ENCODE assay signal across 16 cellular contexts in genomic region chr6:39834278-39834677, GRCh38. TPM values are rescaled to one million over a fixed set of nuclear protein-coding genes. Genes with fewer than 3 reads are reported as not detected.
"Had no signal": no experiment of that assay in that cellular context is flagged by ENCODE, and none has a peak within 500 bp of the region (broad histone marks: within the 10 kb centered on the region; RNA-seq: fewer than 3 reads in every experiment).

No MANE protein-coding gene starts in this region.

- FAIRE-seq: urothelium cell line had no signal

- H3K4me2 ChIP-seq: hepatocyte, SK-N-SH had no signal

- H3K27me3 ChIP-seq: hepatocyte had no signal

- H3K79me2 ChIP-seq: hepatocyte had no signal

- H3K9me3 ChIP-seq: SK-N-SH had no signal

- ATAC-seq: activated T-helper 17 cell treated with anti-CD3 and anti-CD28 coated beads, Interleukin-2, amount 50 U/mL, for 72 hours; stimulated activated naive B cell treated with anti-CD40 and anti-IgM and Interleukin-4, amounts not matched to agents 10 μg/mL and 1 μg/mL and 100 μg/mL, for 72 hours; WTC11 had no signal

- DNase-seq: activated CD4-positive, alpha-beta T cell treated with anti-CD3 and anti-CD28 coated beads, Interleukin-2, amount 10 ng/mL, durations not matched to agents 24 days and 14 days; activated naive CD4-positive, alpha-beta T cell treated with anti-CD3 and anti-CD28 coated beads for 36 hours; foreskin melanocyte; mammary epithelial cell; retina; Right ventricle myocardium superior; SK-N-SH; stimulated activated naive B cell treated with anti-CD40 and anti-IgM and Interleukin-4, amounts not matched to agents 10 μg/mL and 1 μg/mL and 100 μg/mL, for 72 hours had no signal

- H3K27ac ChIP-seq: hepatocyte had no signal

- H3K9me3 Mint-ChIP-seq: activated CD4-positive, alpha-beta T cell treated with anti-CD3 and anti-CD28 coated beads, Interleukin-2, amount 10 ng/mL, durations not matched to agents 24 days and 14 days; activated naive CD4-positive, alpha-beta T cell treated with anti-CD3 and anti-CD28 coated beads for 36 hours; activated T-helper 17 cell treated with anti-CD3 and anti-CD28 coated beads, Interleukin-2, amount 50 U/mL, for 72 hours; brain; nephron; stimulated activated naive B cell treated with anti-CD40 and anti-IgM and Interleukin-4, amounts not matched to agents 10 μg/mL and 1 μg/mL and 100 μg/mL, for 72 hours; T-helper 1 cell treated with Interleukin-12 subunit alpha and Interleukin-12 subunit beta and Interleukin-4 antibody, amounts not matched to agents 30 μg/mL and 1 μg/mL, for 36 hours; WTC11 had no signal

- H3K4me3 ChIP-seq: hepatocyte, smooth muscle cell had no signal

- H2AFZ ChIP-seq: hepatocyte had no signal

- H3K4me1 Mint-ChIP-seq: activated CD4-positive, alpha-beta T cell treated with anti-CD3 and anti-CD28 coated beads, Interleukin-2, amount 10 ng/mL, durations not matched to agents 24 days and 14 days; activated T-helper 17 cell treated with anti-CD3 and anti-CD28 coated beads, Interleukin-2, amount 50 U/mL, for 72 hours had no signal

- H3K27ac Mint-ChIP-seq: activated CD4-positive, alpha-beta T cell treated with anti-CD3 and anti-CD28 coated beads, Interleukin-2, amount 10 ng/mL, durations not matched to agents 24 days and 14 days; activated naive CD4-positive, alpha-beta T cell treated with anti-CD3 and anti-CD28 coated beads for 36 hours; activated T-helper 17 cell treated with anti-CD3 and anti-CD28 coated beads, Interleukin-2, amount 50 U/mL, for 72 hours; brain; nephron; stimulated activated naive B cell treated with anti-CD40 and anti-IgM and Interleukin-4, amounts not matched to agents 10 μg/mL and 1 μg/mL and 100 μg/mL, for 72 hours; T-helper 1 cell treated with Interleukin-12 subunit alpha and Interleukin-12 subunit beta and Interleukin-4 antibody, amounts not matched to agents 30 μg/mL and 1 μg/mL, for 36 hours; WTC11 had no signal

- H3K9ac ChIP-seq: SK-N-SH had no signal

- H3K4me3 Mint-ChIP-seq: activated CD4-positive, alpha-beta T cell treated with anti-CD3 and anti-CD28 coated beads, Interleukin-2, amount 10 ng/mL, durations not matched to agents 24 days and 14 days; activated naive CD4-positive, alpha-beta T cell treated with anti-CD3 and anti-CD28 coated beads for 36 hours; activated T-helper 17 cell treated with anti-CD3 and anti-CD28 coated beads, Interleukin-2, amount 50 U/mL, for 72 hours; brain; nephron; stimulated activated naive B cell treated with anti-CD40 and anti-IgM and Interleukin-4, amounts not matched to agents 10 μg/mL and 1 μg/mL and 100 μg/mL, for 72 hours; T-helper 1 cell treated with Interleukin-12 subunit alpha and Interleukin-12 subunit beta and Interleukin-4 antibody, amounts not matched to agents 30 μg/mL and 1 μg/mL, for 36 hours; WTC11 had no signal

- H3K27me3 Mint-ChIP-seq: activated CD4-positive, alpha-beta T cell treated with anti-CD3 and anti-CD28 coated beads, Interleukin-2, amount 10 ng/mL, durations not matched to agents 24 days and 14 days had no signal

- H3K36me3 Mint-ChIP-seq: brain; stimulated activated naive B cell treated with anti-CD40 and anti-IgM and Interleukin-4, amounts not matched to agents 10 μg/mL and 1 μg/mL and 100 μg/mL, for 72 hours; WTC11 had no signal

RNA-seq across cellular contexts. Expression of gene DAAM2, which starts 42.1 kb away (rescaled TPM):
- total RNA-seq: activated CD4-positive, alpha-beta T cell treated with anti-CD3 and anti-CD28 coated beads, Interleukin-2, amount 10 ng/mL, durations not matched to agents 24 days and 14 days; activated naive CD4-positive, alpha-beta T cell treated with anti-CD3 and anti-CD28 coated beads for 36 hours; activated T-helper 17 cell treated with anti-CD3 and anti-CD28 coated beads, Interleukin-2, amount 50 U/mL, for 72 hours had no signal
